In genomic region chr5:6309949-6310348, GRCh38 we compare ENCODE assay signal across 11 cellular contexts.
"Had no signal": no experiment of that assay in that cellular context is flagged by ENCODE, and none has a peak within 500 bp of the region (broad histone marks: within the 10 kb centered on the region; RNA-seq: fewer than 3 reads in every experiment).

No MANE protein-coding gene starts in this region.

- DNase-seq: GM23248, GOT3, H7, H9, HCEC 1CT, HFFc6 had no signal

- H3K9me3 ChIP-seq: HAP-1 had no signal

- H3K4me1 ChIP-seq: HAP-1 had no signal

- H3K9ac ChIP-seq: GM23248 had no signal

- H3K4me2 ChIP-seq: GM23338 had no signal

- FAIRE-seq: H1, H54 had no signal

- H2AFZ ChIP-seq: GM23248, GM23338 had no signal

- H3K27ac ChIP-seq: GM23248 had no signal

- H3K4me3 ChIP-seq: GM23248, GM23338, HAP-1 had no signal

- ATAC-seq: GM23338, HCT116 had no signal

- H3K36me3 ChIP-seq: HAP-1 had no signal
